Comparison of ENCODE assay signal across 23 cellular contexts in the genomic region with DNA sequence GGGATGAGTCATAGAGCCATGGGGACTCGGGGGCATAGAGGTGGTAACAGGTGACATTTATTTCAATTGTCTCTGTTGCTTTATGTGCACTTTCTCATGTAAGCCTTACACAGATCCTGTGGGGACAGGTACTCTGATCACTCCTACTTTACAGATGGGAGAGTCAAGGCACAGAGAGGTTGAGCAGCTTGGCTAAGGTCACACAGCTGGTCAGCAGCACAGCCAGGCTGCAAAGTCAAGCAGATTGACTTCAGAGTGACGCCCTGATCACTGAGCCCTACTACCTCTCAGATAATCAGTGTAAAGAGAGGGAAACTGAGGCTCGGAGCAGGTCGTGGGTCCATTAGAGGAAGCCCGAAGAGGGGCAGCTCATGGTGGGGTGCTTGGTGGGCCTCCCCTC. TPM values are rescaled to one million over a fixed set of nuclear protein-coding genes. Genes with fewer than 3 reads are reported as not detected.
"Had no signal": no experiment of that assay in that cellular context is flagged by ENCODE, and none has a peak within 500 bp of the region (broad histone marks: within the 10 kb centered on the region; RNA-seq: fewer than 3 reads in every experiment).

No MANE protein-coding gene starts in this region.

- DNase-seq: Karpas-422, KG1, MG63, NCI-H1092, NCI-H1436, NCI-H187, NCI-H2029, NCI-H2081 treated with DMSO at 0.1 percent for 48 hours, NCI-H2171, NCI-H226, NCI-H446, NCI-H510A, NCI-H524 treated with DMSO at 0.1 percent for 48 hours, NCI-H69, NCI-H774, Right ventricle myocardium superior, RPMI8226, SIG-M5 had no signal

- H3K4me1 ChIP-seq: SJSA1 had no signal

- H3K4me3 ChIP-seq: MG63, SJSA1, SK-N-MC had no signal

- H3K27me3 ChIP-seq: MG63 had no signal

- H3K36me3 ChIP-seq: MG63, SJSA1 had no signal

- H3K9me3 ChIP-seq: MG63, SJSA1 had no signal

- H3K27ac ChIP-seq: HL-60, SJSA1, SK-N-MC had no signal

- FAIRE-seq: HTR-8/SVneo, RCC 7860 had no signal

RNA-seq across cellular contexts. Expression of gene TMPRSS6, which starts 3.5 kb away (rescaled TPM):
- total RNA-seq: Right ventricle myocardium superior, SJSA1 had no signal

RNA-seq across cellular contexts. Expression of gene IL2RB, which starts 43.7 kb away (rescaled TPM):
- total RNA-seq: SJSA1 had no signal
